8 cellular contexts compared by ENCODE assay signal in genomic region chr19:45994989-45995714, GRCh38. TPM values are rescaled to one million over a fixed set of nuclear protein-coding genes. Genes with fewer than 3 reads are reported as not detected.
DNase-seq lines count a peak whose midpoint lies in the region; ATAC-seq, FAIRE-seq and TF ChIP-seq lines count a peak whose summit lies in the region.

Gene CCDC61 (plus strand): TSS chr19:45995467. CDS start chr19:46003019, 7,552 bp downstream.

- H3K4me3 Mint-ChIP-seq in WTC11: no peak within 1 kb of the TSS
- H3K4me3 Mint-ChIP-seq in central memory CD8-positive, alpha-beta T cell: no peak within 1 kb of the TSS

- H3K27me3 Mint-ChIP-seq in WTC11 (ENCODE audit: low read depth): peaks cover 12% of the 10 kb centered on the region; the same call in 1 of the 2 replicates
- H3K27me3 Mint-ChIP-seq in central memory CD8-positive, alpha-beta T cell: peaks cover 13% of the 10 kb centered on the region

- CTCF ChIA-PET in WTC11 (lab: Charles Lee): interaction anchor here (0.9 to 2.3 kb wide), 16 partner anchors 14 to 1211 kb away, joined by 3 to 19 read pairs (median 4); partner anchors contain the start of genes FOXA3, MYPOP, NOVA2 and SYMPK

- POLR2A ChIA-PET in WTC11 (lab: Charles Lee): interaction anchor here (0.6 to 1.1 kb wide), 5 partner anchors 10 to 67 kb away, joined by 3 to 6 read pairs (median 3); partner anchors contain the start of gene NOVA2

- peak; percentile 93 for FAIRE-seq in islet of Langerhans (lab: Jason Lieb, UNC)

- ATAC-seq in HG03175 (IDR thresholded peaks at IDR 0.05; ENCODE audit: unreplicated experiment) (peak; percentile 96), WTC11 (peak; percentile 96)
- peak; percentile 98 for ATAC-seq in central memory CD8-positive, alpha-beta T cell (replicated peaks; ENCODE audit: extremely low read depth, poor library complexity, severe bottlenecking)

- H3K27ac Mint-ChIP-seq in WTC11: peak within 1 kb of the TSS; percentile 34
- peak within 1 kb of the TSS; percentile 56 for H3K27ac Mint-ChIP-seq in central memory CD8-positive, alpha-beta T cell (ENCODE audit: low read depth)

- in situ Hi-C loops in GM18951 (cut with MboI; ENCODE audit: low sequenced_read_pairs, unreplicated experiment): no loop called here

- H3K4me1 Mint-ChIP-seq in WTC11: peaks cover 16% of the 10 kb centered on the region
- peaks cover 17% of the 10 kb centered on the region for H3K4me1 Mint-ChIP-seq in central memory CD8-positive, alpha-beta T cell

- H3K9me3 Mint-ChIP-seq in WTC11: no peaks in the 10 kb centered on the region
- H3K9me3 Mint-ChIP-seq in central memory CD8-positive, alpha-beta T cell: no peaks in the 10 kb centered on the region

- H3K36me3 Mint-ChIP-seq in WTC11: peaks cover 6% of the 10 kb centered on the region; the same call in 1 of the 2 replicates
- peaks cover 5% of the 10 kb centered on the region for H3K36me3 Mint-ChIP-seq in central memory CD8-positive, alpha-beta T cell (ENCODE audit: insufficient read depth)

- DNase-seq in AG08396 (ENCODE audit: low spot score) (peak; percentile 99), NCI-H226 (peak; percentile 97), WTC11 (ENCODE audit: low spot score) (peak; percentile 97)
- peak; percentile 96 to 99 for DNase-seq in central memory CD8-positive, alpha-beta T cell (ENCODE audit: low spot score in 2 of 2)
- DNase-seq in stimulated activated CD4-positive, alpha-beta T cell treated with anti-CD3 and anti-CD28 coated beads, Interleukin-12 subunit alpha, Interleukin-12 subunit beta, amount 100 ng/mL, for 4 hours: peak; percentile 90

- peak; percentile 90 for TF ChIP-seq POLR2A in GM18951 (IDR thresholded peaks at IDR 0.05; ENCODE audit: extremely low read depth, insufficient read depth, insufficient read length)

- TF ChIP-seq CTCF in WTC11 (IDR thresholded peaks at IDR 0.05): no peak

TF ChIP-seq in WTC11, 78 proteins besides CTCF, POLR2A, EP300 and RAD21:
- TF ChIP-seq TCF7 (CRISPR knock-in tag; IDR thresholded peaks at IDR 0.05; ENCODE audit: low read depth): no peak
- TF ChIP-seq USF1 (CRISPR knock-in tag; IDR thresholded peaks at IDR 0.05): peak; percentile 85
- TF ChIP-seq IRF1 (CRISPR knock-in tag; IDR thresholded peaks at IDR 0.05): no peak
- TF ChIP-seq USF2 (CRISPR knock-in tag; IDR thresholded peaks at IDR 0.05): peak; percentile 85
- 0 out of 2 replicates have a peak, but pooled peaks have one; percentile 17 for TF ChIP-seq TEAD1 (CRISPR knock-in tag; IDR thresholded peaks at IDR 0.05)
- no peak for TF ChIP-seq CDX4 (CRISPR knock-in tag; IDR thresholded peaks at IDR 0.05; ENCODE audit: borderline replicate concordance)
- no peak for TF ChIP-seq ARID4B (CRISPR knock-in tag; IDR thresholded peaks at IDR 0.05; ENCODE audit: borderline replicate concordance)
- no peak for TF ChIP-seq EMX1 (CRISPR knock-in tag; IDR thresholded peaks at IDR 0.05)
- TF ChIP-seq SP1 (CRISPR knock-in tag; conservative IDR thresholded peaks at IDR 0.05): peak; percentile 96
- TF ChIP-seq NR1H2 (CRISPR knock-in tag; IDR thresholded peaks at IDR 0.05): no peak
- TF ChIP-seq FOXP1 (CRISPR knock-in tag; IDR thresholded peaks at IDR 0.05; ENCODE audit: borderline replicate concordance): no peak
- peak; percentile 92 for TF ChIP-seq NFYB (CRISPR knock-in tag; conservative IDR thresholded peaks at IDR 0.05; ENCODE audit: low read depth)
- TF ChIP-seq MAX (CRISPR knock-in tag; IDR thresholded peaks at IDR 0.05): peak; percentile 50; the same call in 1 of the 2 replicates
- 0 out of 2 replicates have a peak, but pooled peaks have one; percentile 31 for TF ChIP-seq GABPB1 (CRISPR knock-in tag; IDR thresholded peaks at IDR 0.05)

RNA-seq across cellular contexts. Expression of gene CCDC61, which starts in this region (rescaled TPM):
- 25.2 to 33.7 TPM (median 26.6 TPM) in 3 replicates for total RNA-seq in WTC11 (2021)

Comparison
In these comparisons a context has a peak if more than half of its experiments do, and no peak if none do; other contexts are left out.
1. Peak in every context shown above with its lines: DNase-seq and ATAC-seq.